Comparison of ENCODE assay signal across 18 cellular contexts in the genomic region with DNA sequence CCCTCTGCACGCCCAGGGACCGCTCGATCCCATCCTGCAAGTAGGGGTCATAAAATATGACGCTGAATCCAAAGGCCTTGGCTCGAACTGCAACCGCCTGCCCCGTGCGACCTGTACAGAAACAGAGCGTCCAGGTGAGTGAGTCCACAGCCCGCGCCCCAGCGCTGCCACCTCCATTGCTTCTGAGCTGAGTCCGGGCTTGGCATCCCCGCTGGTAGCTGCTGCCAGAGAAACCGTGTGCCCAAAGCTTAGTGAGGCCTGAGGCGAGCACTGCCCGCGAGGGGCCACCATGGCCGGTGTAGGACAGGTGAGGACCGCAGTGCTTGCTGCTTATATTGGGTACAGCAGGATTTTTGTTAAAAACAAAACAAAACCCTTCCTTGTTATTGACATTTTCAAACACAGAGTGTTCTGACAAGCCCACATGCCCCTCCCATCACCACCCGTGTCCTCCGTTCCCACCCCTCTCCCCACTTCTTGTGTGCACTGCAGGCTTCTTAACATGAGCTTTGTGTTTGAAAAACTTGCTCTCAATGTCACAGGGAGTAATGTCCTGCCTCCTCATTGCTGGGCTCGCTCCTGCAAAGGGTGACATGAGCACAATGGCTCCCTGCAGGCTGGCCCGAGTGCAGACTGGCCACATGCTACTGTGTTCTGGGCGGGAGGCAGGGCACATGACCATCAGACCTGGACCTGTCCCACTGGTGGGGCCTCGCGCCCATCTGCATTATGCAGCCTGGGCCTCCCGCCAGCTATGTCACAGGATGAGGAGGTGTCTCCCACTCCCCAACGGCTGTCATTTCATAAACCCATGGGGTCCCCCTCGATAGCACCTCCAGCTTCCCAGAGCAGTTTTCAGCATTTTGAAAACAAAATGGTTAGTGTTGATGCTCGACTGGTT. TPM values are rescaled to one million over a fixed set of nuclear protein-coding genes. Genes with fewer than 3 reads are reported as not detected.
DNase-seq lines count a peak whose midpoint lies in the region; ATAC-seq and TF ChIP-seq lines count a peak whose summit lies in the region.
"Had no signal": no experiment of that assay in that cellular context is flagged by ENCODE, and none has a peak within 500 bp of the region (broad histone marks: within the 10 kb centered on the region; RNA-seq: fewer than 3 reads in every experiment).

No MANE protein-coding gene starts in this region.

- POLR2A ChIA-PET in activated naive CD8-positive, alpha-beta T cell treated with anti-CD3 and anti-CD28 coated beads, Interleukin-2, amount 10 ng/mL, durations not matched to agents 7 days and 5 days (lab: Charles Lee), result no interaction called here
- POLR2A ChIA-PET in OCI-LY7 (lab: Charles Lee), result no interaction called here

- intact Hi-C loops in testis (cut with DNase I; ENCODE audit: low total_unique reads), result no loop called here
- intact Hi-C loops in OCI-LY7 (cut with micrococcal nuclease; ENCODE audit: unreplicated experiment), result no loop called here

- H3K4me3 ChIP-seq in lung, result no peak overlapping the region
- H3K4me3 ChIP-seq in testis, result no peak overlapping the region
- no peak overlapping the region for H3K4me3 ChIP-seq in OCI-LY7 (ENCODE audit: low read depth, low read length, poor library complexity, severe bottlenecking)
- H3K4me3 ChIP-seq: body of pancreas, SJCRH30, vagina had no signal

- WGBS in lung, 2 donors, result 85 to 92% methylated on average over 31 of the region's 31 CpGs
- WGBS in testis, 2 donors, result 82 to 88% methylated on average over 20 to 31 of the region's 31 CpGs

- H3K9me2 ChIP-seq in OCI-LY7 (ENCODE audit: insufficient read depth, low read length), result no peaks in the 10 kb centered on the region

- H4K20me1 ChIP-seq in OCI-LY7 (ENCODE audit: insufficient read depth, low read length), result no peaks in the 10 kb centered on the region

- H2AFZ ChIP-seq in OCI-LY7 (ENCODE audit: low read length), result no peak overlapping the region

- H3K27me3 ChIP-seq in lung (ENCODE audit: control insufficient read depth, insufficient read depth) (no peaks in the 10 kb centered on the region), testis (no peaks in the 10 kb centered on the region)
- H3K27me3 ChIP-seq: body of pancreas, SJCRH30, vagina had no signal

- no peak overlapping the region for H3K4me2 ChIP-seq in OCI-LY7 (ENCODE audit: low read length)

- TF ChIP-seq CTCF in chondrocyte (IDR thresholded peaks at IDR 0.05), result no peak
- no peak for TF ChIP-seq CTCF in lung (IDR thresholded peaks at IDR 0.05; ENCODE audit: control extremely low read depth, extremely low read depth)
- TF ChIP-seq CTCF in testis (IDR thresholded peaks at IDR 0.05), result no peak
- TF ChIP-seq CTCF in OCI-LY7 (conservative IDR thresholded peaks at IDR 0.05; ENCODE audit: low read length), result no peak

- peaks cover 24 to 61% of the 10 kb centered on the region in 2 donors for H3K36me3 ChIP-seq in lung (ENCODE audit: control insufficient read depth in 2 of 2, insufficient read depth in 2 of 2, low read length in 2 of 2)
- H3K36me3 ChIP-seq in testis (ENCODE audit: low read depth, missing control alignments), result peaks cover 4% of the 10 kb centered on the region
- H3K36me3 ChIP-seq in OCI-LY7 (ENCODE audit: insufficient read depth, low read length), result peaks cover 4% of the 10 kb centered on the region

- BruUV-seq in OCI-LY7 (replicated peaks; lab: Mats Ljungman, UMichigan), result no TSS peak

- CTCF ChIA-PET in OCI-LY7 (lab: Charles Lee; ENCODE audit: unreplicated experiment), result no interaction called here

- no peaks in the 10 kb centered on the region for H3K4me1 Mint-ChIP-seq in activated naive CD8-positive, alpha-beta T cell treated with anti-CD3 and anti-CD28 coated beads, Interleukin-2, amount 10 ng/mL, durations not matched to agents 7 days and 5 days
- H3K4me1 Mint-ChIP-seq in activated naive CD8-positive, alpha-beta T cell treated with anti-CD3 and anti-CD28 coated beads for 36 hours, result no peaks in the 10 kb centered on the region
- H3K4me1 Mint-ChIP-seq in chondrocyte (ENCODE audit: low read depth), result peaks cover 28% of the 10 kb centered on the region
- H3K4me1 Mint-ChIP-seq: CD8-positive, alpha-beta memory T cell had no signal

- no peaks in the 10 kb centered on the region for H3K27me3 Mint-ChIP-seq in activated naive CD8-positive, alpha-beta T cell treated with anti-CD3 and anti-CD28 coated beads, Interleukin-2, amount 10 ng/mL, durations not matched to agents 7 days and 5 days
- no peaks in the 10 kb centered on the region for H3K27me3 Mint-ChIP-seq in activated naive CD8-positive, alpha-beta T cell treated with anti-CD3 and anti-CD28 coated beads for 36 hours
- H3K27me3 Mint-ChIP-seq in chondrocyte (ENCODE audit: low read depth), result no peaks in the 10 kb centered on the region
- H3K27me3 Mint-ChIP-seq: activated CD8-positive, alpha-beta T cell treated with anti-CD3 and anti-CD28 coated beads for 36 hours had no signal

- no peak overlapping the region for H3K4me3 Mint-ChIP-seq in activated naive CD8-positive, alpha-beta T cell treated with anti-CD3 and anti-CD28 coated beads, Interleukin-2, amount 10 ng/mL, durations not matched to agents 7 days and 5 days
- no peak overlapping the region for H3K4me3 Mint-ChIP-seq in activated naive CD8-positive, alpha-beta T cell treated with anti-CD3 and anti-CD28 coated beads for 36 hours
- H3K4me3 Mint-ChIP-seq in chondrocyte (ENCODE audit: unreplicated experiment), result no peak overlapping the region
- H3K4me3 Mint-ChIP-seq: activated CD8-positive, alpha-beta T cell treated with anti-CD3 and anti-CD28 coated beads for 36 hours; CD8-positive, alpha-beta memory T cell had no signal

- no peak for ATAC-seq in activated naive CD8-positive, alpha-beta T cell treated with anti-CD3 and anti-CD28 coated beads, Interleukin-2, amount 10 ng/mL, durations not matched to agents 7 days and 5 days (ENCODE audit: low read depth)
- ATAC-seq in lung (ENCODE audit: insufficient read depth, low FRiP score), result no peak
- ATAC-seq: activated CD8-positive, alpha-beta T cell treated with anti-CD3 and anti-CD28 coated beads for 36 hours; body of pancreas had no signal

- no peaks in the 10 kb centered on the region for H3K36me3 Mint-ChIP-seq in activated naive CD8-positive, alpha-beta T cell treated with anti-CD3 and anti-CD28 coated beads, Interleukin-2, amount 10 ng/mL, durations not matched to agents 7 days and 5 days
- no peaks in the 10 kb centered on the region for H3K36me3 Mint-ChIP-seq in activated naive CD8-positive, alpha-beta T cell treated with anti-CD3 and anti-CD28 coated beads for 36 hours
- peaks cover 30% of the 10 kb centered on the region for H3K36me3 Mint-ChIP-seq in chondrocyte (ENCODE audit: low read depth)

- no peaks in the 10 kb centered on the region for H3K9me3 Mint-ChIP-seq in activated naive CD8-positive, alpha-beta T cell treated with anti-CD3 and anti-CD28 coated beads, Interleukin-2, amount 10 ng/mL, durations not matched to agents 7 days and 5 days
- no peaks in the 10 kb centered on the region for H3K9me3 Mint-ChIP-seq in activated naive CD8-positive, alpha-beta T cell treated with anti-CD3 and anti-CD28 coated beads for 36 hours
- H3K9me3 Mint-ChIP-seq in chondrocyte (ENCODE audit: low read depth), result no peaks in the 10 kb centered on the region
- H3K9me3 Mint-ChIP-seq: activated CD8-positive, alpha-beta T cell treated with anti-CD3 and anti-CD28 coated beads for 36 hours; CD8-positive, alpha-beta memory T cell had no signal

- H3K9me3 ChIP-seq in lung (ENCODE audit: control insufficient read depth in 2 of 2, insufficient read depth in 1 of 2, low read length in 1 of 2), result no peaks in the 10 kb centered on the region
- H3K9me3 ChIP-seq in testis, result no peaks in the 10 kb centered on the region
- H3K9me3 ChIP-seq in OCI-LY7 (ENCODE audit: low read length), result no peaks in the 10 kb centered on the region
- H3K9me3 ChIP-seq: body of pancreas, SJCRH30, vagina had no signal

- no peak for TF ChIP-seq POLR2A in testis (IDR thresholded peaks at IDR 0.05)

- no peak overlapping the region for H3K27ac Mint-ChIP-seq in activated naive CD8-positive, alpha-beta T cell treated with anti-CD3 and anti-CD28 coated beads, Interleukin-2, amount 10 ng/mL, durations not matched to agents 7 days and 5 days
- H3K27ac Mint-ChIP-seq in activated naive CD8-positive, alpha-beta T cell treated with anti-CD3 and anti-CD28 coated beads for 36 hours, result no peak overlapping the region
- no peak overlapping the region for H3K27ac Mint-ChIP-seq in chondrocyte (ENCODE audit: unreplicated experiment)
- H3K27ac Mint-ChIP-seq: activated CD8-positive, alpha-beta T cell treated with anti-CD3 and anti-CD28 coated beads for 36 hours had no signal

- DNase-seq in activated naive CD8-positive, alpha-beta T cell treated with anti-CD3 and anti-CD28 coated beads, Interleukin-2, amount 10 ng/mL, durations not matched to agents 7 days and 5 days, result peak; percentile 16
- no peak for DNase-seq in activated naive CD8-positive, alpha-beta T cell treated with anti-CD3 and anti-CD28 coated beads for 36 hours
- DNase-seq in chondrocyte (ENCODE audit: low spot score) (peak; percentile 86), lung (ENCODE audit: low spot score) (peak; percentile 25), testis (peak; percentile 15), germinal center (ENCODE audit: low spot score) (no peak), OCI-LY7 (ENCODE audit: low spot score) (no peak), OCI-M2 (lab: John Stamatoyannopoulos, UW; ENCODE audit: unreplicated experiment) (no peak)
- DNase-seq: activated CD8-positive, alpha-beta T cell treated with anti-CD3 and anti-CD28 coated beads for 36 hours; activated gamma-delta T cell; CD8-positive, alpha-beta memory T cell; GOT3; NCI-H1048; NK-92 treated with Interleukin-12 subunit alpha and Interleukin-12 subunit beta, amount 100 ng/mL, for 24 hours; SJCRH30; stimulated activated CD4-positive, alpha-beta T cell treated with anti-CD3 and anti-CD28 coated beads, Interleukin-4, amount 100 ng/mL, for 1 hour had no signal

- H3K79me2 ChIP-seq in OCI-LY7 (ENCODE audit: insufficient read depth, low read depth, low read length), result no peaks in the 10 kb centered on the region

- H3K4me1 ChIP-seq in lung (ENCODE audit: control insufficient read depth in 2 of 2, insufficient read depth in 2 of 2, low read length in 2 of 2), result peaks cover 3 to 4% of the 10 kb centered on the region in 2 donors
- H3K4me1 ChIP-seq in testis, result peaks cover 18% of the 10 kb centered on the region
- peaks cover 8% of the 10 kb centered on the region for H3K4me1 ChIP-seq in OCI-LY7 (ENCODE audit: insufficient read depth, low read length, poor library complexity, severe bottlenecking)
- H3K4me1 ChIP-seq: SJCRH30 had no signal

- H3K27ac ChIP-seq in lung (ENCODE audit: low read depth in 1 of 2, low read length in 1 of 2), result no peak overlapping the region
- H3K27ac ChIP-seq in testis, result no peak overlapping the region
- H3K27ac ChIP-seq in OCI-LY7 (ENCODE audit: low read depth, low read length, poor library complexity, severe bottlenecking), result no peak overlapping the region
- H3K27ac ChIP-seq: body of pancreas, SJCRH30, vagina had no signal

RNA-seq across cellular contexts. Expression of a gene that starts 52.9 kb away (rescaled TPM):
- total RNA-seq in activated naive CD8-positive, alpha-beta T cell treated with anti-CD3 and anti-CD28 coated beads, Interleukin-2, amount 10 ng/mL, durations not matched to agents 7 days and 5 days, result 10 to 100 TPM; 15.3 to 15.8 TPM
- total RNA-seq in activated naive CD8-positive, alpha-beta T cell treated with anti-CD3 and anti-CD28 coated beads for 36 hours, result 10 to 100 TPM; 11.5 to 12.6 TPM
- total RNA-seq in chondrocyte (21.6 to 24.7 TPM (median 23.6 TPM) in 3 replicates), lung (10 to 100 TPM; 13.6 to 45.5 TPM), testis (10 to 100 TPM; 38.7 to 46.7 TPM), OCI-LY7 (2022) (17.0 and 18.3 TPM in 2 replicates)
- polyA plus RNA-seq in lung (1 to 10 TPM; 6.3 to 8.0 TPM), testis (ENCODE audit: insufficient read depth, low read depth, low replicate concordance) (37.9 TPM)
- total RNA-seq in OCI-LY7 (2014; rRNA removed; shearing (Covaris generic)), result 14.5 and 16.7 TPM in 2 replicates

Comparison
In these comparisons a context has a peak if more than half of its experiments do, and no peak if none do; other contexts are left out.
1. DNase-seq: peak in activated naive CD8-positive, alpha-beta T cell treated with anti-CD3 and anti-CD28 coated beads, Interleukin-2, amount 10 ng/mL, durations not matched to agents 7 days and 5 days (single experiment), chondrocyte (single experiment), lung (single experiment) and testis (single experiment); none in activated naive CD8-positive, alpha-beta T cell treated with anti-CD3 and anti-CD28 coated beads for 36 hours (single experiment), germinal center (single experiment), OCI-LY7 (single experiment) and OCI-M2 (single experiment).